Comparison of ENCODE assay signal across 8 cellular contexts in the genomic region with DNA sequence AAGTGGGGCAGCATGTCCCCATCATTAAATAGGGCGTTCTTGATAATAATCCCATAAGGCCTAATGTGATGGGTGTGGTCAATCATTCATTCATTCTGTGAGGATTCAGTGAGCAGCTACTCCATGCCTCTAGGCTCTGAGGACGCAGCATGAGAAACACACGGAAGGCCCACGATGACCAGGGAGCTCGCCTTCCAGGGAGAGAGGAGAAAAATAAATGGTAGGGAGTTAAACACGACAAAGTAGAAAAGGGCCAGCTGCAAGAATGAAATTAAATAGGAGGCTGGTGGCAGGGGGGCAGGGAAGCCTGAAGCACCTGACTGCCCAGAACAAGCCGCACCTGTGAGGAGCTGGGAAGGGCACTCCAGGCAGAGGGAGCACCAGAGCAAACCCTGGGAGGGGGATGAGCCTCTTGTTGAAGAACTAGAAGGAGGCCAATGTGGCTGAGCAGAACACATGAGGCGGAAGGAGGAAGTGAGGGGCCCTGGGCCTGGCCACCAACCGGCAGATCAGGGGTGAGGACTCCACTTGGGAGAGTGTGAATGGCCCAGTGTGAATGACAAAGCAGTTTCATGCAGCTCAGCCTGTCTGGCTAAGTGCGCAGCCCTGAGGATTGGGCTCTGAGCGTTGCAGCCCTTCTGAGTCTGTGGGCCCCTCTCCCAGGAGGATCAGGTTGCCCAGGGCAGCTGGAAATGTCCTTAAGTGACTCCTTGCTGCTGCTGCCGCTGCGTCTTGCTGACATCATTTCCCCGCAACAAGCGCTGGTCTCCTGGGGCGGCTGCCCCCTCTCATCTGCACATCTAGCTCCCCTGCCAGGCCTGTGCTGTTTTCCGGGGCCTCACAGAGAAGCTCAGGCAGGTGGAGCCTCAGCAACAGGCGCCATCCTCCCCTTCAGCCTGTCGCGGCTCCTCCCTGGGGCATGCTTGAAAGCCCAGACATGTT.
DNase-seq lines count a peak whose midpoint lies in the region; ATAC-seq and TF ChIP-seq lines count a peak whose summit lies in the region.

No MANE protein-coding gene starts in this region.

- H3K36me3 ChIP-seq in mesodermal cell (ENCODE audit: control insufficient read depth, insufficient read depth, low read length) = no peaks in the 10 kb centered on the region
- no peaks in the 10 kb centered on the region for H3K36me3 ChIP-seq in upper lobe of left lung

- no peaks in the 10 kb centered on the region for H3K9me3 ChIP-seq in CD4-positive, alpha-beta T cell (ENCODE audit: control insufficient read depth, low read length)
- H3K9me3 ChIP-seq in mesodermal cell (ENCODE audit: control insufficient read depth, low read length) = no peaks in the 10 kb centered on the region
- no peaks in the 10 kb centered on the region for H3K9me3 ChIP-seq in upper lobe of left lung

- peak overlapping the region; percentile 59 for H3K4me3 ChIP-seq in Jurkat, Clone E6-1 (ENCODE audit: low read length)
- H3K4me3 ChIP-seq in cardiac fibroblast (replicated peaks in 1 of 2; ENCODE audit: low read depth in 2 of 2, low read length in 2 of 2) = no peak overlapping the region
- no peak overlapping the region for H3K4me3 ChIP-seq in mesodermal cell (ENCODE audit: extremely low read depth, insufficient read depth, low read length, poor library complexity, severe bottlenecking)
- H3K4me3 ChIP-seq in upper lobe of left lung = no peak overlapping the region

- CTCF ChIA-PET in CD4-positive, alpha-beta T cell (lab: Charles Lee) = interaction anchor here (0.7 to 3.2 kb wide), 6 partner anchors 10 to 1171 kb away, joined by 3 to 20 read pairs (median 3); a partner anchor contains a TSS

- H3K9me3 Mint-ChIP-seq in CD4-positive, alpha-beta T cell = no peaks in the 10 kb centered on the region

- peaks cover 36% of the 10 kb centered on the region for H3K4me1 ChIP-seq in mesodermal cell (ENCODE audit: control insufficient read depth, insufficient read depth, low read length, poor library complexity, severe bottlenecking)
- H3K4me1 ChIP-seq in upper lobe of left lung = peaks cover 29 to 63% (median 46%) of the 10 kb centered on the region in 4 donors

- no peak for TF ChIP-seq EP300 in upper lobe of left lung (IDR thresholded peaks at IDR 0.05)

- ATAC-seq in CD4-positive, alpha-beta T cell (ENCODE audit: poor library complexity) = peak; percentile 61
- ATAC-seq in upper lobe of left lung (ENCODE audit: low FRiP score in 2 of 2) (peak; percentile 66 to 68), HG02870 (IDR thresholded peaks at IDR 0.05; ENCODE audit: unreplicated experiment) (no peak)

- H3K36me3 Mint-ChIP-seq in CD4-positive, alpha-beta T cell (ENCODE audit: low read depth) = no peaks in the 10 kb centered on the region

- peak overlapping the region; percentile 32 for H3K4me3 Mint-ChIP-seq in CD4-positive, alpha-beta T cell

- H3K27ac ChIP-seq in CD4-positive, alpha-beta T cell (ENCODE audit: low read depth, low read length) = peak overlapping the region; percentile 14
- H3K27ac ChIP-seq in mesodermal cell (ENCODE audit: low read depth, low read length, severe bottlenecking) (peak overlapping the region; percentile 64), upper lobe of left lung (peak overlapping the region; percentile 61 to 82 (median 72))

- H3K27me3 Mint-ChIP-seq in CD4-positive, alpha-beta T cell = no peaks in the 10 kb centered on the region

- H3K4me1 Mint-ChIP-seq in CD4-positive, alpha-beta T cell (ENCODE audit: low read depth) = peaks cover 54% of the 10 kb centered on the region

- intact Hi-C loops in CD4-positive, alpha-beta T cell (cut with DNase I, micrococcal nuclease) = loop anchor here (1.0 to 10.0 kb wide), 9 partner anchors 106 to 1919 kb away; no protein-coding TSS in a partner anchor

- TF ChIP-seq CTCF in CD4-positive, alpha-beta T cell (IDR thresholded peaks at IDR 0.05) = no peak
- TF ChIP-seq CTCF in cardiac fibroblast (IDR thresholded peaks at IDR 0.05; ENCODE audit: low read depth, low read length) (no peak), upper lobe of left lung (IDR thresholded peaks at IDR 0.05) (peak in 1 of 6 experiments; percentile 14)

- TF ChIP-seq POLR2A in upper lobe of left lung (IDR thresholded peaks at IDR 0.05) = no peak

- H3K27ac Mint-ChIP-seq in CD4-positive, alpha-beta T cell = peak overlapping the region; percentile 89

- DNase-seq in CD4-positive, alpha-beta T cell = peak in 6 of 10 experiments; percentile 7 to 41 (median 19)
- DNase-seq in Jurkat, Clone E6-1 (ENCODE audit: low read depth, low spot score) = peak; percentile 81
- DNase-seq in SHP77 (lab: John Stamatoyannopoulos, UW) = peak; percentile 80 to 92
- peak; percentile 13 to 54 for DNase-seq in cardiac fibroblast (ENCODE audit: low read depth in 2 of 2)
- peak; percentile 53 to 82 for DNase-seq in upper lobe of left lung
- no peak for DNase-seq in AG20443 (ENCODE audit: low spot score)

- WGBS in mesodermal cell (ENCODE audit: insufficient coverage in 2 of 2), 2 experiments = 45 to 56% methylated on average over 15 to 19 of the region's 20 CpGs
- 33 to 46% methylated on average over 17 to 19 of the region's 20 CpGs for WGBS in upper lobe of left lung, 2 donors

- POLR2A ChIA-PET in CD4-positive, alpha-beta T cell (lab: Charles Lee) = interaction anchor here (0.6 to 3.8 kb wide), 3 partner anchors 118 to 280 kb away, joined by 3 to 32 read pairs (median 3); a partner anchor contains a TSS

- no peaks in the 10 kb centered on the region for H3K27me3 ChIP-seq in CD4-positive, alpha-beta T cell (ENCODE audit: control insufficient read depth, insufficient read depth, low read length)
- H3K27me3 ChIP-seq in upper lobe of left lung = no peaks in the 10 kb centered on the region

Comparison
In these comparisons a context has a peak if more than half of its experiments do, and no peak if none do; other contexts are left out.
1. H3K27ac ChIP-seq: peak in every context shown above with its lines; median percentile 72 in upper lobe of left lung; 64 in mesodermal cell; 14 in CD4-positive, alpha-beta T cell.